ENCODE assay signal across 26 cellular contexts in the genomic region with DNA sequence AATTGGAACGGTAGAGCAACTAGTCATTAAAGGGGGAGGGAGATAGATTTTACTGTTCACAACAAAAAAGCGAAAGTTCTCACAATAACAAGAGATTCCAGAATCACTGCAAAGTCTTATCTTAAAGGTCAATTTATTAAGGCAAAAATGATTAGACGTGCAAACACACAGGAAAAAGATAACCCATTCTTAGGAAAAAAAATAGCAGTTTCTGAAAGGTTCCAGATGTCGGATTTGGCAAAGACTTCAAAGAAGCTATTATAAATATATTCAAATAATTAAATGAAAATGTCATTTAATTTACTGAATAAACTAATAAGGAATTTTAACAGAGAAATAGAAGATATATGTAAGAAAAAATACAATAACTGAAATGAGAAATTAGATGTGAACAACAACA.
A peak's percentile ranks its signal among the peaks of the same experiment; 100 is the strongest.
DNase-seq lines count a peak whose midpoint lies in the region; ATAC-seq, FAIRE-seq and TF ChIP-seq lines count a peak whose summit lies in the region.
"Had no signal": no experiment of that assay in that cellular context is flagged by ENCODE, and none has a peak within 500 bp of the region (broad histone marks: within the 10 kb centered on the region; RNA-seq: fewer than 3 reads in every experiment).

No MANE protein-coding gene starts in this region.

- peak overlapping the region; percentile 6; the same call in 1 of the 2 replicates for H3K56ac ChIP-seq in IMR-90 (ENCODE audit: extremely low read depth, insufficient read depth, low read length)

- peak overlapping the region; percentile 78; the same call in 1 of the 2 replicates for H3K18ac ChIP-seq in IMR-90 (ENCODE audit: low read depth, low read length)

- peaks cover 3% of the 10 kb centered on the region; the same call in 1 of the 2 replicates for H3K9me1 ChIP-seq in IMR-90 (ENCODE audit: insufficient read depth, low read length)

- H3K23ac ChIP-seq in IMR-90 (ENCODE audit: low read depth, low read length): peak overlapping the region; percentile 88; the same call in 1 of the 2 replicates

- H2BK120ac ChIP-seq in IMR-90 (ENCODE audit: low read depth, low read length): peak overlapping the region; percentile 90

- H3K4me1 Mint-ChIP-seq in activated CD4-positive, alpha-beta T cell treated with anti-CD3 and anti-CD28 coated beads, Interleukin-2, amount 10 ng/mL, durations not matched to agents 24 days and 14 days: no peaks in the 10 kb centered on the region
- H3K4me1 Mint-ChIP-seq: B cell, CD14-positive monocyte had no signal

- H3K36me3 Mint-ChIP-seq in activated CD4-positive, alpha-beta T cell treated with anti-CD3 and anti-CD28 coated beads, Interleukin-2, amount 10 ng/mL, durations not matched to agents 24 days and 14 days (ENCODE audit: low read depth): no peaks in the 10 kb centered on the region
- H3K36me3 Mint-ChIP-seq: CD14-positive monocyte had no signal

- H3K9ac ChIP-seq in IMR-90 (ENCODE audit: low read depth, low read length): peak overlapping the region; percentile 58

- no peak for TF ChIP-seq POLR2A in IMR-90 (IDR thresholded peaks at IDR 0.05; ENCODE audit: low read depth, low read length)

- TF ChIP-seq CTCF in IMR-90 (conservative IDR thresholded peaks at IDR 0.05; ENCODE audit: low read depth, low read length): no peak
- no peak for TF ChIP-seq CTCF in choroid plexus epithelial cell (conservative IDR thresholded peaks at IDR 0.05; ENCODE audit: low read depth, low read length)
- TF ChIP-seq CTCF in osteoblast (IDR thresholded peaks at IDR 0.05; ENCODE audit: extremely low read depth, low read depth, low read length): no peak
- no peak for TF ChIP-seq CTCF in left lung (IDR thresholded peaks at IDR 0.05)

- TF ChIP-seq RAD21 in IMR-90 (IDR thresholded peaks at IDR 0.05; ENCODE audit: low read length): no peak

- DNase-seq in IMR-90 (no peak), choroid plexus epithelial cell (ENCODE audit: low read depth) (no peak), osteoblast (ENCODE audit: insufficient read length, low spot score, missing footprints) (no peak), left lung (no peak), head of caudate nucleus (no peak)
- no peak for DNase-seq in activated CD4-positive, alpha-beta T cell treated with anti-CD3 and anti-CD28 coated beads, Interleukin-2, amount 10 ng/mL, durations not matched to agents 24 days and 14 days
- DNase-seq: DMS53; GF-D8; H7; MM.1S; NCI-H1048; NCI-H1417 treated with DMSO at 0.1 percent for 48 hours; NCI-H187 treated with DMSO at 0.1 percent for 48 hours; NCI-H2107; NCI-H510A; NCI-H774; NK-92 treated with Interleukin-12 subunit alpha and Interleukin-12 subunit beta, amount 100 ng/mL, for 24 hours; Peyer's patch had no signal

- peak overlapping the region; percentile 81; the same call in 1 of the 2 replicates for H2BK20ac ChIP-seq in IMR-90 (ENCODE audit: low read depth, low read length)

- peak overlapping the region; percentile 87 for H3K4ac ChIP-seq in IMR-90 (ENCODE audit: low read depth, low read length)

- peak overlapping the region; percentile 63; the same call in 1 of the 2 replicates for H4K91ac ChIP-seq in IMR-90 (ENCODE audit: insufficient read depth, low read depth, low read length)

- BruUV-seq in IMR-90 (replicated peaks; lab: Mats Ljungman, UMichigan): no TSS peak

- H3K27ac Mint-ChIP-seq in activated CD4-positive, alpha-beta T cell treated with anti-CD3 and anti-CD28 coated beads, Interleukin-2, amount 10 ng/mL, durations not matched to agents 24 days and 14 days: no peak overlapping the region
- H3K27ac Mint-ChIP-seq: B cell, CD14-positive monocyte had no signal

- peak overlapping the region; percentile 39 for H2BK5ac ChIP-seq in IMR-90 (ENCODE audit: low read depth, low read length, poor library complexity, severe bottlenecking)

- peak overlapping the region; percentile 92 for H2AFZ ChIP-seq in IMR-90 (replicated peaks; ENCODE audit: low read length, poor library complexity)
- peak overlapping the region; percentile 96 for H2AFZ ChIP-seq in osteoblast (ENCODE audit: low read length)

- dilution Hi-C loops in IMR-90 (cut with HindIII; ENCODE audit: low sequenced_read_pairs, unreplicated experiment): no loop called here

- in situ Hi-C loops in IMR-90 (cut with MboI; ENCODE audit: low sequenced_read_pairs): loop anchor here (5.0 kb wide), 1 partner anchor 328 kb away; no protein-coding TSS in a partner anchor

- H2BK15ac ChIP-seq in IMR-90 (ENCODE audit: low read depth, low read length): peak overlapping the region; percentile 90; the same call in 1 of the 3 replicates

- H3K14ac ChIP-seq in IMR-90 (replicated peaks; ENCODE audit: low read depth, low read length): peak overlapping the region; percentile 89

- peak overlapping the region; percentile 65; the same call in 1 of the 2 replicates for H3K27ac ChIP-seq in IMR-90 (ENCODE audit: insufficient read depth, low read length)
- H3K27ac ChIP-seq in osteoblast (ENCODE audit: low read depth, low read length): no peak overlapping the region
- no peak overlapping the region for H3K27ac ChIP-seq in left lung
- H3K27ac ChIP-seq: Peyer's patch had no signal

- no peak overlapping the region for H3K4me3 ChIP-seq in IMR-90 (ENCODE audit: insufficient read depth, low read depth, low read length)
- H3K4me3 ChIP-seq in choroid plexus epithelial cell (ENCODE audit: low read depth, low read length): peak overlapping the region; percentile 3
- H3K4me3 ChIP-seq in osteoblast (ENCODE audit: insufficient read depth, low read length): peak overlapping the region; percentile 51
- no peak overlapping the region for H3K4me3 ChIP-seq in left lung
- H3K4me3 ChIP-seq: K562, Peyer's patch had no signal

- peak overlapping the region; percentile 50 for H2AK5ac ChIP-seq in IMR-90 (ENCODE audit: low read depth, low read length)

- no peaks in the 10 kb centered on the region for H3K27me3 ChIP-seq in IMR-90 (ENCODE audit: control insufficient read depth, insufficient read depth, low read length)
- no peaks in the 10 kb centered on the region for H3K27me3 ChIP-seq in osteoblast (ENCODE audit: insufficient read depth, low read length)
- no peaks in the 10 kb centered on the region for H3K27me3 ChIP-seq in left lung
- H3K27me3 ChIP-seq: Peyer's patch had no signal

- no CpG with 5 or more reads among the region's 4 CpGs for WGBS in IMR-90 (ENCODE audit: extremely low coverage in 2 of 2, insufficient read length in 1 of 2), 2 experiments

- CTCF ChIA-PET in IMR-90 (lab: Yijun Ruan, JAX): no interaction called here

- peak overlapping the region; percentile 87 for H3K4me2 ChIP-seq in IMR-90 (ENCODE audit: low read depth, low read length)
- peak overlapping the region; percentile 65 for H3K4me2 ChIP-seq in osteoblast (ENCODE audit: insufficient read depth, low read length)

- H3K79me2 ChIP-seq in osteoblast (ENCODE audit: insufficient read depth, low read length): no peaks in the 10 kb centered on the region

- H4K8ac ChIP-seq in IMR-90 (ENCODE audit: low read depth in 2 of 2, low read length in 2 of 2): peak overlapping the region; percentile 62 to 79

- H3K9me3 Mint-ChIP-seq in activated CD4-positive, alpha-beta T cell treated with anti-CD3 and anti-CD28 coated beads, Interleukin-2, amount 10 ng/mL, durations not matched to agents 24 days and 14 days: no peaks in the 10 kb centered on the region

- H3K79me1 ChIP-seq in IMR-90 (ENCODE audit: low read depth in 1 of 2, low read length in 2 of 2): no peaks in the 10 kb centered on the region

- peak; percentile 76 for FAIRE-seq in islet of Langerhans (lab: Jason Lieb, UNC)
- FAIRE-seq: A204.1, D721Med, GM19239, K562 had no signal

- no peak for ATAC-seq in IMR-90 (ENCODE audit: low read depth)
- no peak for ATAC-seq in HG02938 (IDR thresholded peaks at IDR 0.05; ENCODE audit: unreplicated experiment)
- ATAC-seq in left lung: no peak
- ATAC-seq: K562 had no signal

- POLR2A ChIA-PET in IMR-90 (lab: Charles Lee; ENCODE audit: unreplicated experiment): no interaction called here

- no peaks in the 10 kb centered on the region for H3K27me3 Mint-ChIP-seq in activated CD4-positive, alpha-beta T cell treated with anti-CD3 and anti-CD28 coated beads, Interleukin-2, amount 10 ng/mL, durations not matched to agents 24 days and 14 days
- H3K27me3 Mint-ChIP-seq: B cell had no signal

- H3K4me3 Mint-ChIP-seq in activated CD4-positive, alpha-beta T cell treated with anti-CD3 and anti-CD28 coated beads, Interleukin-2, amount 10 ng/mL, durations not matched to agents 24 days and 14 days: no peak overlapping the region
- H3K4me3 Mint-ChIP-seq: B cell, CD14-positive monocyte had no signal

- intact Hi-C loops in IMR-90 (cut with micrococcal nuclease) (loop anchor here (5.0 to 10.0 kb wide), 3 partner anchors 33 to 223 kb away; no protein-coding TSS in a partner anchor), left lung (cut with DNase I) (loop anchor here in 1 of 2 donors (10.0 kb wide), 1 partner anchor 331 kb away; no protein-coding TSS in a partner anchor), head of caudate nucleus (cut with DNase I) (loop anchor here (5.0 to 10.0 kb wide), 2 partner anchors 223 to 391 kb away; no protein-coding TSS in a partner anchor)
- intact Hi-C loops in activated CD4-positive, alpha-beta T cell treated with anti-CD3 and anti-CD28 coated beads, Interleukin-2, amount 10 ng/mL, durations not matched to agents 24 days and 14 days (cut with micrococcal nuclease): no loop called here

- peak overlapping the region; percentile 93 for H4K5ac ChIP-seq in IMR-90 (ENCODE audit: low read depth, low read length)

- H2AK9ac ChIP-seq in IMR-90 (replicated peaks; ENCODE audit: low read depth, low read length, poor library complexity): no peak overlapping the region

- H4K20me1 ChIP-seq in IMR-90 (ENCODE audit: insufficient read depth, low read length) (no peaks in the 10 kb centered on the region), osteoblast (ENCODE audit: insufficient read depth, low read length) (no peaks in the 10 kb centered on the region)

- H3K9me3 ChIP-seq in IMR-90 (ENCODE audit: control insufficient read depth, insufficient read depth, low read length) (peaks cover 8% of the 10 kb centered on the region), osteoblast (ENCODE audit: low read depth, low read length) (peaks cover 6% of the 10 kb centered on the region), left lung (peaks cover 0 to 9% of the 10 kb centered on the region in 2 donors)
- H3K9me3 ChIP-seq: Peyer's patch had no signal

- H3K4me1 ChIP-seq in IMR-90 (ENCODE audit: control insufficient read depth, insufficient read depth, low read length) (peaks cover 2% of the 10 kb centered on the region; the same call in 1 of the 2 replicates), osteoblast (ENCODE audit: insufficient read depth, low read length) (no peaks in the 10 kb centered on the region), left lung (no peaks in the 10 kb centered on the region)
- H3K4me1 ChIP-seq: Peyer's patch had no signal

- H3K36me3 ChIP-seq in IMR-90 (ENCODE audit: control insufficient read depth, insufficient read depth, low read length): no peaks in the 10 kb centered on the region
- H3K36me3 ChIP-seq in osteoblast (ENCODE audit: insufficient read depth, low read length): no peaks in the 10 kb centered on the region
- no peaks in the 10 kb centered on the region for H3K36me3 ChIP-seq in left lung
- H3K36me3 ChIP-seq: Peyer's patch had no signal

TF ChIP-seq in IMR-90, 13 proteins besides CTCF, POLR2A, EP300 and RAD21 (continues in another document):
- no peak for TF ChIP-seq MXI1 (IDR thresholded peaks at IDR 0.05; ENCODE audit: borderline replicate concordance, low read depth, low read length)
- no peak for TF ChIP-seq CHD1 (IDR thresholded peaks at IDR 0.05; ENCODE audit: low read depth, low read length)
- TF ChIP-seq SMC3 (IDR thresholded peaks at IDR 0.05; ENCODE audit: low read depth, low read length): no peak

Comparison
In these comparisons a context has a peak if more than half of its experiments do, and no peak if none do; other contexts are left out.
1. H3K4me3 ChIP-seq: peak in choroid plexus epithelial cell (single experiment) and osteoblast (single experiment); none in IMR-90 (single experiment) and left lung (0 of 2).